Comparison of ENCODE assay signal across 11 cellular contexts in the genomic region with DNA sequence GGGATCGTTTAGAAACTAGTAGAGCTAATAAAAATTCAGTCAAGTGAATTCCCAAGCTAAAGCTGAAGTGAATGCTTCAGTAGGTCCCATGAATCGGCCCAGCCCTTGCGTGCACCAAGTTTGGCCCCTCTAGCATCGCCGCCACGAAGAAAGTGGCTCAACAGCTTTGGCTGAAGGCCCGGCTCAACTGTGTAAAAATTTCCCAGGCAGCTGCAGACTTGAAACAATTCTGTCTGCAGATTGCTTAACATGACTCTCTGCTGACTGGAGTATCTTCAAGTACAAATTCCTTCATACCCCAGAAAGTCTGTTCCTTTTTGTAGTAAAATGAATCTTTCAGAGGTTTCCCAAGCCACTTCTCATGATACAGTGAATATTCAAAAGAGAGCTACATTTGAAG. TPM values are rescaled to one million over a fixed set of nuclear protein-coding genes. Genes with fewer than 3 reads are reported as not detected.
A peak's percentile ranks its signal among the peaks of the same experiment; 100 is the strongest.
DNase-seq lines count a peak whose midpoint lies in the region; ATAC-seq and TF ChIP-seq lines count a peak whose summit lies in the region.
"Had no signal": no experiment of that assay in that cellular context is flagged by ENCODE, and none has a peak within 500 bp of the region (broad histone marks: within the 10 kb centered on the region; RNA-seq: fewer than 3 reads in every experiment).

No MANE protein-coding gene starts in this region.

- peaks cover 18% of the 10 kb centered on the region for H3K4me1 ChIP-seq in adipocyte (ENCODE audit: control insufficient read depth, insufficient read depth, low read length)

- intact Hi-C loops in Right ventricle myocardium inferior (cut with DNase I): no loop called here

- H3K36me3 ChIP-seq in adipocyte (ENCODE audit: control insufficient read depth, insufficient read depth, low read length, severe bottlenecking): no peaks in the 10 kb centered on the region
- H3K36me3 ChIP-seq: vagina had no signal

- CTCF ChIA-PET in AG04449 (lab: Yijun Ruan, JAX): no interaction called here

- peak; percentile 96 for ATAC-seq in Right ventricle myocardium inferior
- ATAC-seq in GM18861 (IDR thresholded peaks at IDR 0.05; ENCODE audit: unreplicated experiment): no peak

- no peaks in the 10 kb centered on the region for H3K9me3 ChIP-seq in adipocyte (ENCODE audit: control insufficient read depth, low read length)
- H3K9me3 ChIP-seq: vagina had no signal

- H3K4me3 ChIP-seq in AG04449 (ENCODE audit: low read depth, low read length): no peak overlapping the region
- H3K4me3 ChIP-seq in adipocyte (ENCODE audit: low read length): peak overlapping the region; percentile 50
- H3K4me3 ChIP-seq: vagina had no signal

- H3K27me3 ChIP-seq in adipocyte (replicated peaks; ENCODE audit: control insufficient read depth, insufficient read depth, low read length): no peaks in the 10 kb centered on the region
- H3K27me3 ChIP-seq: vagina had no signal

- DNase-seq in AG04449 (ENCODE audit: low read depth, low spot score) (peak; percentile 40), adipocyte (ENCODE audit: low read depth) (peak; percentile 73), Right ventricle myocardium inferior (ENCODE audit: missing footprints) (peak; percentile 83), nucleus accumbens (lab: John Stamatoyannopoulos, UW) (peak in 33 of 56 donors; percentile 0 to 65 (median 13))
- no peak for DNase-seq in activated effector memory CD4-positive, alpha-beta T cell treated with anti-CD3 and anti-CD28 coated beads, Interleukin-2, amount 50 U/mL, for 16 hours
- no peak for DNase-seq in stimulated activated CD4-positive, alpha-beta T cell treated with anti-CD3 and anti-CD28 coated beads, Interleukin-12 subunit alpha, Interleukin-12 subunit beta, amount 100 ng/mL, for 4 hours
- DNase-seq in activated CD4-positive, alpha-beta T cell treated with anti-CD3 and anti-CD28 coated beads for 1 hour: no peak
- DNase-seq: NCI-H1105; stimulated activated CD4-positive, alpha-beta T cell treated with anti-CD3 and anti-CD28 coated beads, Interleukin-4, amount 100 ng/mL, for 1 hour had no signal

- peak overlapping the region; percentile 46 for H3K9ac ChIP-seq in adipocyte (ENCODE audit: low read length)

- TF ChIP-seq CTCF in AG04449 (IDR thresholded peaks at IDR 0.05; ENCODE audit: insufficient read depth, low read length, missing control alignments): no peak

- POLR2A ChIA-PET in AG04449 (lab: Yijun Ruan, JAX): no interaction called here

RNA-seq across cellular contexts. Expression of a gene that starts 32.7 kb away (rescaled TPM):
- 7.9 TPM for total RNA-seq in Right ventricle myocardium inferior

Comparison
In these comparisons a context has a peak if more than half of its experiments do, and no peak if none do; other contexts are left out.
1. DNase-seq: peak in AG04449 (single experiment), adipocyte (single experiment), Right ventricle myocardium inferior (single experiment) and nucleus accumbens (33 of 56); none in activated effector memory CD4-positive, alpha-beta T cell treated with anti-CD3 and anti-CD28 coated beads, Interleukin-2, amount 50 U/mL, for 16 hours (single experiment), stimulated activated CD4-positive, alpha-beta T cell treated with anti-CD3 and anti-CD28 coated beads, Interleukin-12 subunit alpha, Interleukin-12 subunit beta, amount 100 ng/mL, for 4 hours (single experiment) and activated CD4-positive, alpha-beta T cell treated with anti-CD3 and anti-CD28 coated beads for 1 hour (single experiment).